Comparison of ENCODE assay signal across 1 cellular context in the genomic region with DNA sequence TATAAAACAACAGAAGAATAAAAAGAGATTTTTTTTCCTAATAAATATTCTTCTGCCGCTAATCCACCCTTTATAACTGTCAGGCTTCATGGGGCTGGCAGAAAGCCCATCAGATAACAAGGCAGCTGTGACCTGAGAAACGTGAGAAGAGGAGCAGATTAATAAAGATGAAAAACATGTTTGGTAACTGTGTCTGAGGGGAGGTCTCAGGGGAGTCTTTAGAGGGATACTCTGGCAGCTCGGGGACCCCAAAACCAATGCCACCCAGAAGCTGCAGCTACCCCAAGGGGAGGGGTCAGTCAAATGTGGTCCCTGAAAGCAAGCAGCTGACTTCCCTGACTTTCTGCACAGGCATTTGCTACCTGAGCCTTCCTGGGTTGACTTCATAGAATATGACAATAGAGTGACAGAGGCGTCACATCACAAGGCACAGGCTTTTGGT.
TF ChIP-seq lines count a peak whose summit lies in the region.

No MANE protein-coding gene starts in this region.

TF ChIP-seq in K562, 482 proteins besides CTCF, POLR2A, EP300 and RAD21 (continued from another document):
- TF ChIP-seq CLOCK (CRISPR knock-in tag; IDR thresholded peaks at IDR 0.05; ENCODE audit: borderline replicate concordance) (no peak), NFIC (IDR thresholded peaks at IDR 0.05) (peak; percentile 91), TAF9B (IDR thresholded peaks at IDR 0.05; ENCODE audit: partially characterized antibody) (no peak), ZFX (CRISPR knock-in tag; IDR thresholded peaks at IDR 0.05) (no peak), BCL6 (CRISPR knock-in tag; IDR thresholded peaks at IDR 0.05) (no peak), BHLHE40 (IDR thresholded peaks at IDR 0.05; ENCODE audit: low read length) (peak; percentile 76), CHD7 (IDR thresholded peaks at IDR 0.05; ENCODE audit: low read depth, low read length) (no peak), ZBTB17 (CRISPR knock-in tag; IDR thresholded peaks at IDR 0.05) (no peak), ZBED1 (IDR thresholded peaks at IDR 0.05) (no peak), NFIX (CRISPR knock-in tag; IDR thresholded peaks at IDR 0.05; ENCODE audit: low read depth) (0 out of 2 replicates have a peak, but pooled peaks have one; percentile 4), TSHZ1 (CRISPR knock-in tag; IDR thresholded peaks at IDR 0.05) (no peak)
- TF ChIP-seq, protein P1, sequence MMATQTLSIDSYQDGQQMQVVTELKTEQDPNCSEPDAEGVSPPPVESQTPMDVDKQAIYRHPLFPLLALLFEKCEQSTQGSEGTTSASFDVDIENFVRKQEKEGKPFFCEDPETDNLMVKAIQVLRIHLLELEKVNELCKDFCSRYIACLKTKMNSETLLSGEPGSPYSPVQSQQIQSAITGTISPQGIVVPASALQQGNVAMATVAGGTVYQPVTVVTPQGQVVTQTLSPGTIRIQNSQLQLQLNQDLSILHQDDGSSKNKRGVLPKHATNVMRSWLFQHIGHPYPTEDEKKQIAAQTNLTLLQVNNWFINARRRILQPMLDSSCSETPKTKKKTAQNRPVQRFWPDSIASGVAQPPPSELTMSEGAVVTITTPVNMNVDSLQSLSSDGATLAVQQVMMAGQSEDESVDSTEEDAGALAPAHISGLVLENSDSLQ (IDR thresholded peaks at IDR 0.05): 0 out of 2 replicates have a peak, but pooled peaks have one; percentile 9
TF ChIP-seq in K562: peak in this region for 4.
